In genomic region chr19:3506384-3507340, GRCh38 we compare ENCODE assay signal across 9 cellular contexts. TPM values are rescaled to one million over a fixed set of nuclear protein-coding genes. Genes with fewer than 3 reads are reported as not detected.
DNase-seq lines count a peak whose midpoint lies in the region; ATAC-seq and TF ChIP-seq lines count a peak whose summit lies in the region.
"Had no signal": no experiment of that assay in that cellular context is flagged by ENCODE, and none has a peak within 500 bp of the region (broad histone marks: within the 10 kb centered on the region; RNA-seq: fewer than 3 reads in every experiment).

No MANE protein-coding gene starts in this region.

- H2AFZ ChIP-seq in GM23338, result peak overlapping the region; percentile 43; the same call in 1 of the 2 replicates

- H3K4me1 Mint-ChIP-seq in GM23338, result peaks cover 11% of the 10 kb centered on the region; the same call in 2 of the 3 replicates
- H3K4me1 Mint-ChIP-seq in chondrocyte (ENCODE audit: low read depth), result peaks cover 33% of the 10 kb centered on the region
- peaks cover 48% of the 10 kb centered on the region for H3K4me1 Mint-ChIP-seq in stimulated activated naive CD8-positive, alpha-beta T cell treated with anti-CD3 and anti-CD28 coated beads, Interleukin-15, Interleukin-2, amounts not matched to agents 100 ng/mL and 50 ng/mL, for 24 hours (ENCODE audit: low read depth)

- peak overlapping the region; percentile 97 for H3K4me2 ChIP-seq in GM23338

- peaks cover 11% of the 10 kb centered on the region; the same call in 2 of the 3 replicates for H3K36me3 Mint-ChIP-seq in GM23338 (ENCODE audit: low read depth)
- no peaks in the 10 kb centered on the region for H3K36me3 Mint-ChIP-seq in chondrocyte (ENCODE audit: low read depth)
- peaks cover 12% of the 10 kb centered on the region for H3K36me3 Mint-ChIP-seq in stimulated activated naive CD8-positive, alpha-beta T cell treated with anti-CD3 and anti-CD28 coated beads, Interleukin-15, Interleukin-2, amounts not matched to agents 100 ng/mL and 50 ng/mL, for 24 hours (ENCODE audit: low read depth)

- peaks cover 25% of the 10 kb centered on the region for H3K27me3 Mint-ChIP-seq in GM23338 (ENCODE audit: insufficient read depth, low read depth, poor library complexity)
- no peaks in the 10 kb centered on the region for H3K27me3 Mint-ChIP-seq in chondrocyte (ENCODE audit: low read depth)
- no peaks in the 10 kb centered on the region for H3K27me3 Mint-ChIP-seq in stimulated activated naive CD8-positive, alpha-beta T cell treated with anti-CD3 and anti-CD28 coated beads, Interleukin-15, Interleukin-2, amounts not matched to agents 100 ng/mL and 50 ng/mL, for 24 hours

- peak overlapping the region; percentile 86 for H3K4me3 ChIP-seq in GM23338
- peak overlapping the region; percentile 93 for H3K4me3 ChIP-seq in SK-N-MC
- peak overlapping the region; percentile 63 to 99 (median 89) for H3K4me3 ChIP-seq in right lobe of liver

- peaks cover 7% of the 10 kb centered on the region; the same call in 1 of the 2 replicates for H4K20me1 ChIP-seq in GM23338 (replicated peaks; ENCODE audit: insufficient read depth)

- WGBS in right lobe of liver (ENCODE audit: insufficient coverage, low coverage, low lambda C conversion rate, missing lambda C conversion rate), result under 1% methylated on average over 22 of the region's 69 CpGs

- H3K27ac ChIP-seq in GM23338 (ENCODE audit: low read depth) (no peak overlapping the region), SK-N-MC (peak overlapping the region; percentile 50; the same call in 1 of the 2 replicates), right lobe of liver (peak overlapping the region; percentile 79 to 92 (median 87))

- intact Hi-C loops in right lobe of liver (cut with DNase I), result no loop called here

- peak; percentile 0 for TF ChIP-seq POLR2A in right lobe of liver (IDR thresholded peaks at IDR 0.05)

- DNase-seq in Daoy (ENCODE audit: low read depth), result peak; percentile 35
- DNase-seq in GM23338 (ENCODE audit: low spot score), result peak; percentile 52
- DNase-seq in SK-N-MC (ENCODE audit: low read depth, low spot score), result no peak
- no peak for DNase-seq in chondrocyte (ENCODE audit: low spot score)
- DNase-seq in right lobe of liver, result peak in 2 of 3 donors; percentile 69 to 73
- no peak for DNase-seq in HPDE6-E6E7 (ENCODE audit: extremely low spot score)
- no peak for DNase-seq in NCI-H1105 treated with DMSO at 0.1 percent for 48 hours (lab: John Stamatoyannopoulos, UW)

- no peak overlapping the region; the same call in 1 of the 2 replicates for H3K27ac Mint-ChIP-seq in GM23338
- H3K27ac Mint-ChIP-seq in chondrocyte (ENCODE audit: unreplicated experiment), result peak overlapping the region; percentile 93
- H3K27ac Mint-ChIP-seq in stimulated activated naive CD8-positive, alpha-beta T cell treated with anti-CD3 and anti-CD28 coated beads, Interleukin-15, Interleukin-2, amounts not matched to agents 100 ng/mL and 50 ng/mL, for 24 hours, result peak overlapping the region; percentile 82

- no peak for TF ChIP-seq CTCF in GM23338 (conservative IDR thresholded peaks at IDR 0.05; ENCODE audit: low read depth in 2 of 2)
- TF ChIP-seq CTCF in chondrocyte (IDR thresholded peaks at IDR 0.05), result no peak
- TF ChIP-seq CTCF in right lobe of liver (IDR thresholded peaks at IDR 0.05), result no peak

- H3K9me3 ChIP-seq in SK-N-MC (ENCODE audit: low read depth, low read length), result no peaks in the 10 kb centered on the region
- H3K9me3 ChIP-seq in right lobe of liver, result no peaks in the 10 kb centered on the region

- H3K4me1 ChIP-seq in GM23338 (ENCODE audit: insufficient read depth) (peaks cover 15% of the 10 kb centered on the region), right lobe of liver (peaks cover 0 to 28% (median 11%) of the 10 kb centered on the region in 4 donors)

- ATAC-seq in GM23338, result peak; percentile 12
- peak in 3 of 4 donors; percentile 0 to 5 (median 1) for ATAC-seq in right lobe of liver

- peak overlapping the region; percentile 96 for H3K9ac ChIP-seq in SK-N-MC (ENCODE audit: insufficient read length)

- H3K27me3 ChIP-seq in GM23338 (ENCODE audit: insufficient read depth) (no peaks in the 10 kb centered on the region), right lobe of liver (no peaks in the 10 kb centered on the region)

- peaks cover 33% of the 10 kb centered on the region for H3K79me2 ChIP-seq in GM23338 (replicated peaks; ENCODE audit: insufficient read depth)

- no peaks in the 10 kb centered on the region for H3K9me2 ChIP-seq in GM23338 (ENCODE audit: insufficient read depth)

- no peaks in the 10 kb centered on the region for H3K9me3 Mint-ChIP-seq in GM23338
- H3K9me3 Mint-ChIP-seq in chondrocyte (ENCODE audit: low read depth), result no peaks in the 10 kb centered on the region
- no peaks in the 10 kb centered on the region for H3K9me3 Mint-ChIP-seq in stimulated activated naive CD8-positive, alpha-beta T cell treated with anti-CD3 and anti-CD28 coated beads, Interleukin-15, Interleukin-2, amounts not matched to agents 100 ng/mL and 50 ng/mL, for 24 hours

- no peaks in the 10 kb centered on the region for H3K36me3 ChIP-seq in GM23338 (ENCODE audit: insufficient read depth)
- H3K36me3 ChIP-seq in SK-N-MC (ENCODE audit: insufficient read depth, low read length), result peaks cover 21% of the 10 kb centered on the region; the same call in 1 of the 2 replicates
- peaks cover 0 to 3% (median 0%) of the 10 kb centered on the region in 4 donors for H3K36me3 ChIP-seq in right lobe of liver

- no peaks in the 10 kb centered on the region for H3F3A ChIP-seq in GM23338 (replicated peaks; ENCODE audit: low read depth)

- peak overlapping the region; percentile 82 for H3K4me3 Mint-ChIP-seq in GM23338
- peak overlapping the region; percentile 90 for H3K4me3 Mint-ChIP-seq in chondrocyte (ENCODE audit: unreplicated experiment)
- peak overlapping the region; percentile 88 for H3K4me3 Mint-ChIP-seq in stimulated activated naive CD8-positive, alpha-beta T cell treated with anti-CD3 and anti-CD28 coated beads, Interleukin-15, Interleukin-2, amounts not matched to agents 100 ng/mL and 50 ng/mL, for 24 hours

TF ChIP-seq in GM23338, 12 proteins besides CTCF, POLR2A, EP300 and RAD21 (continues in another document):
- no peak for TF ChIP-seq POLR2AphosphoS5 (IDR thresholded peaks at IDR 0.05; ENCODE audit: low read depth)
- TF ChIP-seq EZH2phosphoT487 (IDR thresholded peaks at IDR 0.05; ENCODE audit: unreplicated experiment), result no peak

RNA-seq across cellular contexts. Expression of gene FZR1, which starts 0.6 kb away (rescaled TPM):
- 43.7 and 46.9 TPM in 2 replicates for total RNA-seq in Daoy (2014; rRNA removed; shearing (Covaris generic))
- 38.4 and 39.2 TPM in 2 replicates for total RNA-seq in GM23338 (2014; rRNA removed; shearing (Covaris generic))
- polyA plus RNA-seq in GM23338 (2016; fragmentation: Nextera tagmentation; extraction: Ambion mirVana), result 12.9 and 16.1 TPM in 2 replicates
- total RNA-seq in chondrocyte, result 35.0 to 37.6 TPM (median 36.5 TPM) in 3 replicates
- 10 to 100 TPM; 18.7 to 34.1 (median 23.8) TPM for total RNA-seq in right lobe of liver

RNA-seq across cellular contexts. Expression of gene DOHH, which starts 6.2 kb away (rescaled TPM):
- 22.9 and 24.2 TPM in 2 replicates for total RNA-seq in Daoy (2014; rRNA removed; shearing (Covaris generic))
- total RNA-seq in GM23338 (2014; rRNA removed; shearing (Covaris generic)), result 34.1 and 34.7 TPM in 2 replicates
- 19.0 TPM in 2 replicates for polyA plus RNA-seq in GM23338 (2016; fragmentation: Nextera tagmentation; extraction: Ambion mirVana)
- total RNA-seq in chondrocyte (9.9 to 10.3 TPM (median 10.1 TPM) in 3 replicates), right lobe of liver (10 to 100 TPM in 1 of 6 experiments, 1 to 10 TPM in 5; 3.7 to 16.7 (median 4.9) TPM)

RNA-seq across cellular contexts. Expression of gene SMIM44, which starts 23.4 kb away (rescaled TPM):
- total RNA-seq in Daoy (2014; rRNA removed; shearing (Covaris generic)), result not detected in 2 replicates
- not detected in 2 replicates for total RNA-seq in GM23338 (2014; rRNA removed; shearing (Covaris generic))
- polyA plus RNA-seq in GM23338 (2016; fragmentation: Nextera tagmentation; extraction: Ambion mirVana), result not detected in 2 replicates
- total RNA-seq in chondrocyte (not detected in 3 replicates), right lobe of liver (not detected)
- total RNA-seq: RPMI7951 had no signal

RNA-seq across cellular contexts. Expression of gene SMIM24, which starts 26.3 kb away (rescaled TPM):
- not detected in 2 replicates for total RNA-seq in Daoy (2014; rRNA removed; shearing (Covaris generic))
- 4.7 and 5.0 TPM in 2 replicates for total RNA-seq in GM23338 (2014; rRNA removed; shearing (Covaris generic))
- polyA plus RNA-seq in GM23338 (2016; fragmentation: Nextera tagmentation; extraction: Ambion mirVana), result 19.0 and 21.5 TPM in 2 replicates
- total RNA-seq in chondrocyte, result not detected in 3 replicates
- total RNA-seq in right lobe of liver, result 10 to 100 TPM in 1 of 6 experiments, 1 to 10 TPM in 4, not detected in 1; 2.1 to 38.1 (median 6.6) TPM
- total RNA-seq: RPMI7951 had no signal

RNA-seq across cellular contexts. Expression of gene TEKTIP1, which starts 32.3 kb away (rescaled TPM):
- not detected in 2 replicates for total RNA-seq in Daoy (2014; rRNA removed; shearing (Covaris generic))
- not detected in 2 replicates for total RNA-seq in GM23338 (2014; rRNA removed; shearing (Covaris generic))
- polyA plus RNA-seq in GM23338 (2016; fragmentation: Nextera tagmentation; extraction: Ambion mirVana), result 0.50 TPM in 1 of 2 replicates, not detected in the other
- total RNA-seq in chondrocyte (0.35 to 0.65 TPM (median 0.56 TPM) in 3 replicates), right lobe of liver (1 to 10 TPM in 3 of 6 experiments, not detected in 3; 1.1 to 1.6 (median 1.3) TPM)
- total RNA-seq: RPMI7951 had no signal

Comparison
In these comparisons a context has a peak if more than half of its experiments do, and no peak if none do; other contexts are left out.
1. DNase-seq: peak in Daoy (single experiment), GM23338 (single experiment) and right lobe of liver (2 of 3); none in SK-N-MC (single experiment), chondrocyte (single experiment), HPDE6-E6E7 (single experiment) and NCI-H1105 treated with DMSO at 0.1 percent for 48 hours (single experiment).
2. Peak in every context shown above with its lines, with median percentiles within 50 percentile points of each other: H3K4me3 ChIP-seq and H3K4me3 Mint-ChIP-seq.